ENCODE assay signal across 17 cellular contexts in the genomic region with DNA sequence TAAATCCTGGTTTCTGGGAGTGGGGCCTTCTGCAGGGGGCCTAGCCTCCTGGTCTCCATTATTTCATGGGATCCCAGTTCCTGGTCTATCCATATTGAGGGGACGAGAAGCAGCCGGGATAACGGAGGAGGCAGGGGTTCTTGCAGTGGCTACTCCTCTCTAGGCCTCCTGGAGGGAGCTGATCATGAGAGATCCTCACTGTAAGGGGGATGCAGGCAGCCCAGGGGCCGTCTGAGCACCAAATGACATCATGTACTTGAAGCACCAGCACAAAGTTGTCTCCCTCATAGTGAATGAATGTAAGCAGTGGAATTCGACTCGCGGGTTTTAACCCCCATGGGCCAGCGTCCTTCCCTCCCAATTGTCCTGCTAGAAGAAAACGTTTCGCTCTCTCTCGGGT. TPM values are rescaled to one million over a fixed set of nuclear protein-coding genes. Genes with fewer than 3 reads are reported as not detected.
A peak's percentile ranks its signal among the peaks of the same experiment; 100 is the strongest.
DNase-seq lines count a peak whose midpoint lies in the region; ATAC-seq and TF ChIP-seq lines count a peak whose summit lies in the region.
"Had no signal": no experiment of that assay in that cellular context is flagged by ENCODE, and none has a peak within 500 bp of the region (broad histone marks: within the 10 kb centered on the region; RNA-seq: fewer than 3 reads in every experiment).

No MANE protein-coding gene starts in this region.

- peaks cover 59% of the 10 kb centered on the region for H3K27me3 Mint-ChIP-seq in activated CD8-positive, alpha-beta memory T cell treated with anti-CD3 and anti-CD28 coated beads, Interleukin-2, amount 10 ng/mL, durations not matched to agents 7 days and 5 days
- peaks cover 51% of the 10 kb centered on the region for H3K27me3 Mint-ChIP-seq in H9 (ENCODE audit: low read depth)
- peaks cover 58% of the 10 kb centered on the region for H3K27me3 Mint-ChIP-seq in nephron progenitor cell (ENCODE audit: low read depth, poor library complexity)

- H3K36me3 ChIP-seq in OCI-LY7 (ENCODE audit: insufficient read depth, low read length) (no peaks in the 10 kb centered on the region), sigmoid colon (no peaks in the 10 kb centered on the region)
- H3K36me3 ChIP-seq: cardiac muscle cell had no signal

- no peak overlapping the region for H3K4ac ChIP-seq in H9 (ENCODE audit: low read depth, low read length)

- H2AFZ ChIP-seq in H9 (ENCODE audit: low read length) = no peak overlapping the region
- no peak overlapping the region for H2AFZ ChIP-seq in OCI-LY7 (ENCODE audit: low read length)

- no peak for ATAC-seq in activated CD8-positive, alpha-beta memory T cell treated with anti-CD3 and anti-CD28 coated beads, Interleukin-2, amount 10 ng/mL, durations not matched to agents 7 days and 5 days
- no peak for ATAC-seq in GM21390 (IDR thresholded peaks at IDR 0.05; ENCODE audit: unreplicated experiment)
- ATAC-seq: effector memory CD8-positive, alpha-beta T cell; HCT116 had no signal

- H2AK5ac ChIP-seq in H9 (ENCODE audit: insufficient read length, low read length) = no peak overlapping the region

- no peak overlapping the region for H4K91ac ChIP-seq in H9 (ENCODE audit: insufficient read length, low read depth, low read length)

- intact Hi-C loops in OCI-LY7 (cut with micrococcal nuclease; ENCODE audit: unreplicated experiment) = no loop called here
- intact Hi-C loops in sigmoid colon (cut with DNase I) = no loop called here

- H3K36me3 Mint-ChIP-seq in activated CD8-positive, alpha-beta memory T cell treated with anti-CD3 and anti-CD28 coated beads, Interleukin-2, amount 10 ng/mL, durations not matched to agents 7 days and 5 days = no peaks in the 10 kb centered on the region
- no peaks in the 10 kb centered on the region; a peak in 2 of 7 replicates for H3K36me3 Mint-ChIP-seq in H9 (ENCODE audit: insufficient read depth in 1 of 3, low read depth in 3 of 3)
- H3K36me3 Mint-ChIP-seq in nephron progenitor cell (ENCODE audit: low read depth) = no peaks in the 10 kb centered on the region

- no peak overlapping the region for H2BK5ac ChIP-seq in H9 (ENCODE audit: insufficient read length, low read length)

- H2BK120ac ChIP-seq in H9 (ENCODE audit: low read depth, low read length, poor library complexity, severe bottlenecking) = no peak overlapping the region

- POLR2A ChIA-PET in OCI-LY7 (lab: Charles Lee) = no interaction called here

- H3K23ac ChIP-seq in H9 (ENCODE audit: insufficient read length, low read depth, low read length) = no peak overlapping the region

- no peak overlapping the region for H2BK12ac ChIP-seq in H9 (ENCODE audit: insufficient read length, low read depth, low read length)

- H3K27me3 ChIP-seq in H9 (ENCODE audit: insufficient read depth, low read length) (peaks cover 25% of the 10 kb centered on the region; the same call in 1 of the 2 replicates), sigmoid colon (peaks cover 13 to 45% (median 38%) of the 10 kb centered on the region in 3 donors)

- H3K4me1 ChIP-seq in H9 (ENCODE audit: insufficient read depth, low read length) (peaks cover 2% of the 10 kb centered on the region; the same call in 1 of the 2 replicates), OCI-LY7 (ENCODE audit: insufficient read depth, low read length, poor library complexity, severe bottlenecking) (no peaks in the 10 kb centered on the region), sigmoid colon (peaks cover 0 to 16% (median 13%) of the 10 kb centered on the region in 4 donors)

- no peak overlapping the region for H3K56ac ChIP-seq in H9 (ENCODE audit: insufficient read length, low read depth, low read length)

- no peaks in the 10 kb centered on the region for H3K79me1 ChIP-seq in H9 (ENCODE audit: insufficient read depth, low read depth, low read length, poor library complexity, severe bottlenecking)

- no peak overlapping the region for H3K14ac ChIP-seq in H9 (ENCODE audit: insufficient read depth, low read length)

- H3K18ac ChIP-seq in H9 (ENCODE audit: insufficient read length, low read depth, low read length) = no peak overlapping the region

- peaks cover 6% of the 10 kb centered on the region for H3K4me1 Mint-ChIP-seq in activated CD8-positive, alpha-beta memory T cell treated with anti-CD3 and anti-CD28 coated beads, Interleukin-2, amount 10 ng/mL, durations not matched to agents 7 days and 5 days
- peaks cover 35 to 42% of the 10 kb centered on the region in 2 experiments for H3K4me1 Mint-ChIP-seq in H9
- H3K4me1 Mint-ChIP-seq in nephron progenitor cell = peaks cover 13% of the 10 kb centered on the region

- TF ChIP-seq CTCF in H9 (conservative IDR thresholded peaks at IDR 0.05) = no peak
- no peak for TF ChIP-seq CTCF in coronary artery (IDR thresholded peaks at IDR 0.05)
- no peak for TF ChIP-seq CTCF in nephron progenitor cell (IDR thresholded peaks at IDR 0.05)
- TF ChIP-seq CTCF in OCI-LY7 (conservative IDR thresholded peaks at IDR 0.05; ENCODE audit: low read length) = no peak
- TF ChIP-seq CTCF in sigmoid colon (IDR thresholded peaks at IDR 0.05) = no peak

- no peaks in the 10 kb centered on the region for H3K9me2 ChIP-seq in OCI-LY7 (ENCODE audit: insufficient read depth, low read length)

- WGBS in H9 (ENCODE audit: extremely low coverage, insufficient read length, low lambda C conversion rate) = no CpG with 5 or more reads among the region's 11 CpGs
- WGBS in sigmoid colon, 2 donors = 52 to 56% methylated on average over 11 of the region's 11 CpGs

- no peak overlapping the region for H3K9ac ChIP-seq in H9 (ENCODE audit: extremely low read depth, insufficient read length, low read length)

- no peak overlapping the region for H4K5ac ChIP-seq in H9 (ENCODE audit: insufficient read length, low read depth, low read length)

- H3K4me3 ChIP-seq in coronary artery (no peak overlapping the region), OCI-LY7 (ENCODE audit: low read depth, low read length, poor library complexity, severe bottlenecking) (no peak overlapping the region), sigmoid colon (no peak overlapping the region)

- H3T11ph ChIP-seq in H9 (ENCODE audit: low read length) = no peak overlapping the region

- TF ChIP-seq POLR2A in sigmoid colon (IDR thresholded peaks at IDR 0.05) = no peak

- H3K23me2 ChIP-seq in H9 (ENCODE audit: insufficient read length, low read depth, low read length, poor library complexity, severe bottlenecking) = peaks cover 19% of the 10 kb centered on the region

- H3K79me2 ChIP-seq in H9 (ENCODE audit: insufficient read depth, low read length) (no peaks in the 10 kb centered on the region), OCI-LY7 (ENCODE audit: insufficient read depth, low read depth, low read length) (no peaks in the 10 kb centered on the region)

- H3K4me2 ChIP-seq in H9 (ENCODE audit: insufficient read depth, insufficient read length, low read length) = peak overlapping the region; percentile 57
- H3K4me2 ChIP-seq in OCI-LY7 (ENCODE audit: low read length) = no peak overlapping the region

- CTCF ChIA-PET in activated CD8-positive, alpha-beta memory T cell treated with anti-CD3 and anti-CD28 coated beads, Interleukin-2, amount 10 ng/mL, durations not matched to agents 7 days and 5 days (lab: Charles Lee) = no interaction called here
- CTCF ChIA-PET in OCI-LY7 (lab: Charles Lee; ENCODE audit: unreplicated experiment) = no interaction called here

- H3K27ac ChIP-seq in H9 (ENCODE audit: insufficient read length, low read depth, low read length) (no peak overlapping the region), coronary artery (no peak overlapping the region), OCI-LY7 (ENCODE audit: low read depth, low read length, poor library complexity, severe bottlenecking) (no peak overlapping the region), sigmoid colon (no peak overlapping the region)
- H3K27ac ChIP-seq: cardiac muscle cell had no signal

- H3K9me3 Mint-ChIP-seq in activated CD8-positive, alpha-beta memory T cell treated with anti-CD3 and anti-CD28 coated beads, Interleukin-2, amount 10 ng/mL, durations not matched to agents 7 days and 5 days (ENCODE audit: low read depth) = no peaks in the 10 kb centered on the region
- H3K9me3 Mint-ChIP-seq in H9 (peaks cover 0 to 3% of the 10 kb centered on the region in 2 experiments; a peak in 1 of 5 replicates), nephron progenitor cell (peaks cover 6% of the 10 kb centered on the region)
- H3K9me3 Mint-ChIP-seq: effector memory CD8-positive, alpha-beta T cell had no signal

- H3K9me3 ChIP-seq in H9 (ENCODE audit: control insufficient read depth, low read depth, low read length) (no peaks in the 10 kb centered on the region), OCI-LY7 (ENCODE audit: low read length) (no peaks in the 10 kb centered on the region), sigmoid colon (no peaks in the 10 kb centered on the region)

- H4K20me1 ChIP-seq in H9 (ENCODE audit: control insufficient read depth, insufficient read depth, insufficient read length) = no peaks in the 10 kb centered on the region
- no peaks in the 10 kb centered on the region for H4K20me1 ChIP-seq in OCI-LY7 (ENCODE audit: insufficient read depth, low read length)

- H3K27ac Mint-ChIP-seq in activated CD8-positive, alpha-beta memory T cell treated with anti-CD3 and anti-CD28 coated beads, Interleukin-2, amount 10 ng/mL, durations not matched to agents 7 days and 5 days = no peak overlapping the region
- H3K27ac Mint-ChIP-seq in H9 (no peak overlapping the region), nephron progenitor cell (no peak overlapping the region)
- H3K27ac Mint-ChIP-seq: effector memory CD8-positive, alpha-beta T cell had no signal

- H2BK15ac ChIP-seq in H9 (ENCODE audit: low read depth, low read length) = no peak overlapping the region

- peak overlapping the region; percentile 48 for H3K4me3 Mint-ChIP-seq in activated CD8-positive, alpha-beta memory T cell treated with anti-CD3 and anti-CD28 coated beads, Interleukin-2, amount 10 ng/mL, durations not matched to agents 7 days and 5 days
- H3K4me3 Mint-ChIP-seq in H9 (peak overlapping the region; percentile 70 to 81), nephron progenitor cell (peak overlapping the region; percentile 80)

- H2BK20ac ChIP-seq in H9 (ENCODE audit: low read depth, low read length, poor library complexity, severe bottlenecking) = no peak overlapping the region

- BruUV-seq in OCI-LY7 (replicated peaks; lab: Mats Ljungman, UMichigan) = no TSS peak

- no peak for TF ChIP-seq EP300 in sigmoid colon (IDR thresholded peaks at IDR 0.05)

- H4K8ac ChIP-seq in H9 (replicated peaks; ENCODE audit: insufficient read length, low read depth, low read length) = no peak overlapping the region

- DNase-seq in activated CD8-positive, alpha-beta memory T cell treated with anti-CD3 and anti-CD28 coated beads, Interleukin-2, amount 10 ng/mL, durations not matched to agents 7 days and 5 days = no peak
- no peak for DNase-seq in activated CD8-positive, alpha-beta memory T cell treated with anti-CD3 and anti-CD28 coated beads for 24 hours
- DNase-seq in H9 (peak; percentile 34), coronary artery (ENCODE audit: low spot score) (peak; percentile 36), nephron progenitor cell (no peak), OCI-LY7 (ENCODE audit: low spot score) (no peak), sigmoid colon (no peak)
- DNase-seq: effector memory CD8-positive, alpha-beta T cell; KG1; mammary epithelial cell; NCI-H1436 treated with DMSO at 0.1 percent for 48 hours; NCI-H510A treated with DMSO at 0.1 percent for 48 hours; stimulated activated CD4-positive, alpha-beta T cell treated with anti-CD3 and anti-CD28 coated beads, Interleukin-15, amount 100 ng/mL, for 24 hours; substantia nigra had no signal

RNA-seq across cellular contexts. Expression of gene ADCY1, which starts 1.0 kb away (rescaled TPM):
- total RNA-seq in activated CD8-positive, alpha-beta memory T cell treated with anti-CD3 and anti-CD28 coated beads, Interleukin-2, amount 10 ng/mL, durations not matched to agents 7 days and 5 days = 1 to 10 TPM; 1.3 to 6.7 TPM
- total RNA-seq in H9 (2021) = 18.7 and 21.6 TPM in 2 replicates
- total RNA-seq in OCI-LY7 (2014; rRNA removed; shearing (Covaris generic)) = not detected in 2 replicates
- 0.13 TPM in 1 of 2 replicates, not detected in the other for total RNA-seq in OCI-LY7 (2022)
- total RNA-seq in sigmoid colon = under 1 TPM; 0.27 to 0.71 (median 0.61) TPM
- under 1 TPM; 0.23 to 0.60 (median 0.50) TPM for polyA plus RNA-seq in sigmoid colon

Comparison
In these comparisons a context has a peak if more than half of its experiments do, and no peak if none do; other contexts are left out.
1. DNase-seq: peak in H9 (single experiment) and coronary artery (single experiment); none in activated CD8-positive, alpha-beta memory T cell treated with anti-CD3 and anti-CD28 coated beads, Interleukin-2, amount 10 ng/mL, durations not matched to agents 7 days and 5 days (single experiment), activated CD8-positive, alpha-beta memory T cell treated with anti-CD3 and anti-CD28 coated beads for 24 hours (single experiment), nephron progenitor cell (single experiment), OCI-LY7 (single experiment) and sigmoid colon (single experiment).
2. Peak in every context shown above with its lines, with median percentiles within 50 percentile points of each other: H3K4me3 Mint-ChIP-seq.